14 cellular contexts compared by ENCODE assay signal in genomic region chr11:129911298-129911697, GRCh38. TPM values are rescaled to one million over a fixed set of nuclear protein-coding genes. Genes with fewer than 3 reads are reported as not detected.
DNase-seq lines count a peak whose midpoint lies in the region; ATAC-seq and TF ChIP-seq lines count a peak whose summit lies in the region.
"Had no signal": no experiment of that assay in that cellular context is flagged by ENCODE, and none has a peak within 500 bp of the region (broad histone marks: within the 10 kb centered on the region; RNA-seq: fewer than 3 reads in every experiment).

No MANE protein-coding gene starts in this region.

- no peak for ATAC-seq in stimulated activated naive CD8-positive, alpha-beta T cell treated with anti-CD3 and anti-CD28 coated beads, Interleukin-15, Interleukin-2, amounts not matched to agents 100 U/mL and 50 U/mL, for 24 hours
- ATAC-seq in RWPE2 (ENCODE audit: low read depth) = peak; percentile 48; the same call in 2 of the 3 replicates
- ATAC-seq in natural killer cell = no peak
- ATAC-seq: HCT116 had no signal

- H3K27ac ChIP-seq in RWPE2 (ENCODE audit: poor library complexity, severe bottlenecking) (no peak overlapping the region), SJCRH30 (no peak overlapping the region)
- H3K27ac ChIP-seq: esophagus muscularis mucosa, KMS-11 had no signal

- DNase-seq in stimulated activated naive CD8-positive, alpha-beta T cell treated with anti-CD3 and anti-CD28 coated beads, Interleukin-15, Interleukin-2, amounts not matched to agents 100 U/mL and 50 U/mL, for 24 hours = no peak
- DNase-seq in RWPE2 (ENCODE audit: low spot score) (no peak), dermis blood vessel endothelial cell (peak; percentile 79), activated gamma-delta T cell treated with Interleukin-2 at 50 U/mL for 16 hours (no peak), natural killer cell (no peak), erythroblast (lab: John Stamatoyannopoulos, UW) (no peak), SJCRH30 (no peak)
- DNase-seq: DMS153, NCI-H1930, NCI-H774 had no signal

- intact Hi-C loops in natural killer cell (cut with micrococcal nuclease) = no loop called here

- no peaks in the 10 kb centered on the region for H3K9me3 ChIP-seq in RWPE2 (ENCODE audit: severe bottlenecking)
- no peaks in the 10 kb centered on the region for H3K9me3 ChIP-seq in SJCRH30 (replicated peaks)
- H3K9me3 ChIP-seq: esophagus muscularis mucosa had no signal

- TF ChIP-seq CTCF in RWPE2 (IDR thresholded peaks at IDR 0.05; ENCODE audit: poor library complexity, severe bottlenecking) (no peak), natural killer cell (IDR thresholded peaks at IDR 0.05) (no peak)

- H3K4me1 ChIP-seq in RWPE2 (ENCODE audit: insufficient read depth, poor library complexity, severe bottlenecking) (peaks cover 8% of the 10 kb centered on the region), SJCRH30 (no peaks in the 10 kb centered on the region)
- H3K4me1 ChIP-seq: esophagus muscularis mucosa had no signal

- no peaks in the 10 kb centered on the region for H3K9me3 Mint-ChIP-seq in stimulated activated naive CD8-positive, alpha-beta T cell treated with anti-CD3 and anti-CD28 coated beads, Interleukin-15, Interleukin-2, amounts not matched to agents 100 ng/mL and 50 ng/mL, for 24 hours
- no peaks in the 10 kb centered on the region for H3K9me3 Mint-ChIP-seq in natural killer cell

- no peaks in the 10 kb centered on the region for H3K27me3 Mint-ChIP-seq in stimulated activated naive CD8-positive, alpha-beta T cell treated with anti-CD3 and anti-CD28 coated beads, Interleukin-15, Interleukin-2, amounts not matched to agents 100 ng/mL and 50 ng/mL, for 24 hours
- no peaks in the 10 kb centered on the region for H3K27me3 Mint-ChIP-seq in natural killer cell (ENCODE audit: low read depth in 2 of 2)

- H3K4me3 ChIP-seq in RWPE2 (ENCODE audit: severe bottlenecking) (no peak overlapping the region), SJCRH30 (no peak overlapping the region)
- H3K4me3 ChIP-seq: esophagus muscularis mucosa had no signal

- H3K4me3 Mint-ChIP-seq in stimulated activated naive CD8-positive, alpha-beta T cell treated with anti-CD3 and anti-CD28 coated beads, Interleukin-15, Interleukin-2, amounts not matched to agents 100 ng/mL and 50 ng/mL, for 24 hours = no peak overlapping the region
- H3K4me3 Mint-ChIP-seq in natural killer cell = no peak overlapping the region

- peaks cover 51% of the 10 kb centered on the region for H3K36me3 Mint-ChIP-seq in stimulated activated naive CD8-positive, alpha-beta T cell treated with anti-CD3 and anti-CD28 coated beads, Interleukin-15, Interleukin-2, amounts not matched to agents 100 ng/mL and 50 ng/mL, for 24 hours (ENCODE audit: low read depth)
- peaks cover 16% of the 10 kb centered on the region for H3K36me3 Mint-ChIP-seq in natural killer cell

- no peak for TF ChIP-seq POLR2A in erythroblast (IDR thresholded peaks at IDR 0.05; ENCODE audit: low read length)

- H3K27ac Mint-ChIP-seq in stimulated activated naive CD8-positive, alpha-beta T cell treated with anti-CD3 and anti-CD28 coated beads, Interleukin-15, Interleukin-2, amounts not matched to agents 100 ng/mL and 50 ng/mL, for 24 hours = peak overlapping the region; percentile 23
- no peak overlapping the region for H3K27ac Mint-ChIP-seq in natural killer cell

- no peaks in the 10 kb centered on the region for H3K27me3 ChIP-seq in RWPE2 (ENCODE audit: insufficient read depth, poor library complexity, severe bottlenecking)
- no peaks in the 10 kb centered on the region for H3K27me3 ChIP-seq in SJCRH30
- H3K27me3 ChIP-seq: esophagus muscularis mucosa had no signal

- H3K4me1 Mint-ChIP-seq in stimulated activated naive CD8-positive, alpha-beta T cell treated with anti-CD3 and anti-CD28 coated beads, Interleukin-15, Interleukin-2, amounts not matched to agents 100 ng/mL and 50 ng/mL, for 24 hours (ENCODE audit: low read depth) = peaks cover 5% of the 10 kb centered on the region
- no peaks in the 10 kb centered on the region for H3K4me1 Mint-ChIP-seq in natural killer cell

- peaks cover 35% of the 10 kb centered on the region for H3K36me3 ChIP-seq in RWPE2 (ENCODE audit: low read depth)
- no peaks in the 10 kb centered on the region for H3K36me3 ChIP-seq in SJCRH30

RNA-seq across cellular contexts. Expression of gene NFRKB, which starts 15.9 kb away (rescaled TPM):
- 28.9 and 33.4 TPM in 2 replicates for total RNA-seq in dermis blood vessel endothelial cell
- 10 to 100 TPM; 26.9 to 36.3 (median 35.2) TPM for total RNA-seq in natural killer cell
- 20.4 and 23.4 TPM in 2 replicates for total RNA-seq in SJCRH30 (2014; rRNA removed; shearing (Covaris generic))
